Comparison of ENCODE assay signal across 14 cellular contexts in the genomic region with DNA sequence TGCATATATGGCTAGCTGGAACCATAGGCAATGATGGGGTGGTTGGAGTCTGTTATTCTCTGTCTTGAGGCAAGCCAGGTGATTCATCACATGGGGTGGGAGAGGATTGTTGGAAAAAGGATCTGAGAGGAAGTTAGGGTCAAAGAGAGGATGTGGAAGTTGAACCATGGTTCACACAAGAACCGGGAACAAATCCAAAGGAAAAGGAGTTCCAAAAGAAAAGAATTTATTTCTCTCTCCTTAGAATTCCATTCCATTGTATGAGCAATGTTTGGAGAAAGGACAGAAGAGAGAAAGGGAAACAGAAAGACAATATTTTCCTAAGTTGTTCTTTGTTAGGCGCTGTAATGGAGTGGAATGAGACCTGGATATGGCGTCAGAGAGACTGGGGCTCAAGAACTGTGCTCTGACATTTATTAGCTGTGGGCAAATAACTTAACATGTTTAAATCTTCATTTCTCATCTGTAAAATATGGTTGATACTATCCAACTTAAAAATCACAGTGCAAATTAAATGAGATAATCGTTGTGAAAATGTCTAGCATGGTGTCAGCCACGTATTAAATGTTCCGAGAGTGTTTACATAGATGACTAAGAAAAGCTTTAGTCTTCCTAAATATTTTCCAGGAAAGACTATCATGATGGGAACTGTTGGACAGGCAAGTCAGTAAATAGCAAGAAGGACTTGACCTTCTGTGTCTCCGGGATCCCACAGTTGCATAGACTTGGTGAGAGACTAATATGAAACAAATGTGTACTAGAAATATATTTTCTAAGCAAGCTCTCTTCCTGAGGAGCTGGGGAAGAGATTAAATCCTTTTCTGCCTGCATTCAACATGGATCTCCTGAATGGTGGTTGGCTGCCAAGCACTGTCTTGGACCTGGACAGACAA.
DNase-seq lines count a peak whose midpoint lies in the region; ATAC-seq and TF ChIP-seq lines count a peak whose summit lies in the region.
"Had no signal": no experiment of that assay in that cellular context is flagged by ENCODE, and none has a peak within 500 bp of the region (broad histone marks: within the 10 kb centered on the region; RNA-seq: fewer than 3 reads in every experiment).

No MANE protein-coding gene starts in this region.

- intact Hi-C loops in left ventricle myocardium superior (cut with micrococcal nuclease): no loop called here
- intact Hi-C loops in gastrocnemius medialis (cut with DNase I; ENCODE audit: low total_unique reads): no loop called here
- intact Hi-C loops in mucosa of descending colon (cut with DNase I, micrococcal nuclease): no loop called here

- peak; percentile 90 for DNase-seq in EL
- DNase-seq in astrocyte of the spinal cord (ENCODE audit: low read depth, low spot score): peak; percentile 90
- DNase-seq in left ventricle myocardium superior: no peak
- DNase-seq in gastrocnemius medialis: no peak
- no peak for DNase-seq in activated T-cell treated with anti-CD3 and anti-CD28 coated beads for 4 hours
- no peak for DNase-seq in mucosa of descending colon
- no peak for DNase-seq in activated naive CD8-positive, alpha-beta T cell treated with anti-CD3 and anti-CD28 coated beads, Interleukin-2, amount 50 U/mL, for 24 hours
- DNase-seq: CD4-positive, alpha-beta memory T cell; effector memory CD8-positive, alpha-beta T cell; left colon; NCI-H1930; PC-9 had no signal

- H3K9me3 ChIP-seq in gastrocnemius medialis (no peaks in the 10 kb centered on the region), mucosa of descending colon (no peaks in the 10 kb centered on the region)

- ATAC-seq in left ventricle myocardium superior: peak; percentile 88
- ATAC-seq in gastrocnemius medialis: peak; percentile 33 to 36
- ATAC-seq in mucosa of descending colon: no peak
- no peak for ATAC-seq in activated naive CD8-positive, alpha-beta T cell treated with anti-CD3 and anti-CD28 coated beads, Interleukin-2, amount 50 U/mL, for 24 hours
- ATAC-seq in HG03342 (IDR thresholded peaks at IDR 0.05; ENCODE audit: unreplicated experiment): no peak
- ATAC-seq: effector memory CD8-positive, alpha-beta T cell; left colon; stimulated activated effector memory CD8-positive, alpha-beta T cell treated with anti-CD3 and anti-CD28 coated beads, Interleukin-12 subunit alpha, Interleukin-12 subunit beta, amount 100 ng/mL, for 72 hours had no signal

- peak overlapping the region; percentile 30 to 69 (median 49) for H3K27ac ChIP-seq in gastrocnemius medialis
- H3K27ac ChIP-seq: PC-9 had no signal

- no peak overlapping the region for H3K4me3 Mint-ChIP-seq in activated naive CD8-positive, alpha-beta T cell treated with anti-CD3 and anti-CD28 coated beads, Interleukin-2, amount 50 U/mL, for 24 hours
- H3K4me3 Mint-ChIP-seq: CD4-positive, alpha-beta memory T cell; effector memory CD8-positive, alpha-beta T cell; stimulated activated effector memory CD8-positive, alpha-beta T cell treated with anti-CD3 and anti-CD28 coated beads, Interleukin-12 subunit alpha, Interleukin-12 subunit beta, amount 100 ng/mL, for 72 hours had no signal

- in situ Hi-C loops in astrocyte of the spinal cord (cut with HindIII; ENCODE audit: low sequenced_read_pairs): no loop called here
- in situ Hi-C loops in gastrocnemius medialis (cut with MboI; ENCODE audit: low sequenced_read_pairs in 4 of 4): no loop called here

- peaks cover 2% of the 10 kb centered on the region for H3K27me3 Mint-ChIP-seq in activated naive CD8-positive, alpha-beta T cell treated with anti-CD3 and anti-CD28 coated beads, Interleukin-2, amount 50 U/mL, for 24 hours

- H3K27me3 ChIP-seq in gastrocnemius medialis: no peaks in the 10 kb centered on the region

- no peak overlapping the region for H3K4me3 ChIP-seq in astrocyte of the spinal cord (ENCODE audit: low read depth, low read length)
- no peak overlapping the region for H3K4me3 ChIP-seq in gastrocnemius medialis
- H3K4me3 ChIP-seq in mucosa of descending colon: no peak overlapping the region
- H3K4me3 ChIP-seq: PC-9 had no signal

- H3K36me3 ChIP-seq in gastrocnemius medialis (no peaks in the 10 kb centered on the region), mucosa of descending colon (ENCODE audit: low read depth) (no peaks in the 10 kb centered on the region)

- no peaks in the 10 kb centered on the region for H3K36me3 Mint-ChIP-seq in activated naive CD8-positive, alpha-beta T cell treated with anti-CD3 and anti-CD28 coated beads, Interleukin-2, amount 50 U/mL, for 24 hours (ENCODE audit: low read depth)
- H3K36me3 Mint-ChIP-seq: CD4-positive, alpha-beta memory T cell; stimulated activated effector memory CD8-positive, alpha-beta T cell treated with anti-CD3 and anti-CD28 coated beads, Interleukin-12 subunit alpha, Interleukin-12 subunit beta, amount 100 ng/mL, for 72 hours had no signal

- H3K9me3 Mint-ChIP-seq in activated naive CD8-positive, alpha-beta T cell treated with anti-CD3 and anti-CD28 coated beads, Interleukin-2, amount 50 U/mL, for 24 hours: peaks cover 4% of the 10 kb centered on the region
- H3K9me3 Mint-ChIP-seq: effector memory CD8-positive, alpha-beta T cell; stimulated activated effector memory CD8-positive, alpha-beta T cell treated with anti-CD3 and anti-CD28 coated beads, Interleukin-12 subunit alpha, Interleukin-12 subunit beta, amount 100 ng/mL, for 72 hours had no signal

- H3K4me1 Mint-ChIP-seq in activated naive CD8-positive, alpha-beta T cell treated with anti-CD3 and anti-CD28 coated beads, Interleukin-2, amount 50 U/mL, for 24 hours: no peaks in the 10 kb centered on the region
- H3K4me1 Mint-ChIP-seq: CD4-positive, alpha-beta memory T cell; stimulated activated effector memory CD8-positive, alpha-beta T cell treated with anti-CD3 and anti-CD28 coated beads, Interleukin-12 subunit alpha, Interleukin-12 subunit beta, amount 100 ng/mL, for 72 hours had no signal

- H3K4me1 ChIP-seq in gastrocnemius medialis: no peaks in the 10 kb centered on the region
- no peaks in the 10 kb centered on the region for H3K4me1 ChIP-seq in mucosa of descending colon (ENCODE audit: low read depth)

- TF ChIP-seq POLR2A in gastrocnemius medialis (IDR thresholded peaks at IDR 0.05): no peak

- no peak overlapping the region for H3K27ac Mint-ChIP-seq in activated naive CD8-positive, alpha-beta T cell treated with anti-CD3 and anti-CD28 coated beads, Interleukin-2, amount 50 U/mL, for 24 hours
- H3K27ac Mint-ChIP-seq: CD4-positive, alpha-beta memory T cell; effector memory CD8-positive, alpha-beta T cell; stimulated activated effector memory CD8-positive, alpha-beta T cell treated with anti-CD3 and anti-CD28 coated beads, Interleukin-12 subunit alpha, Interleukin-12 subunit beta, amount 100 ng/mL, for 72 hours had no signal

- TF ChIP-seq CTCF in astrocyte of the spinal cord (IDR thresholded peaks at IDR 0.05; ENCODE audit: low read depth, low read length): no peak
- no peak for TF ChIP-seq CTCF in gastrocnemius medialis (IDR thresholded peaks at IDR 0.05 in 4 of 5, conservative IDR thresholded peaks at IDR 0.05 in 1 of 5)
- no peak for TF ChIP-seq CTCF in mucosa of descending colon (IDR thresholded peaks at IDR 0.05)

Comparison
In these comparisons a context has a peak if more than half of its experiments do, and no peak if none do; other contexts are left out.
1. DNase-seq: peak in EL (single experiment) and astrocyte of the spinal cord (single experiment); none in left ventricle myocardium superior (single experiment), gastrocnemius medialis (0 of 2), activated T-cell treated with anti-CD3 and anti-CD28 coated beads for 4 hours (single experiment), mucosa of descending colon (0 of 3) and activated naive CD8-positive, alpha-beta T cell treated with anti-CD3 and anti-CD28 coated beads, Interleukin-2, amount 50 U/mL, for 24 hours (single experiment).
2. ATAC-seq: peak in left ventricle myocardium superior (single experiment) and gastrocnemius medialis (2 of 2); none in mucosa of descending colon (single experiment), activated naive CD8-positive, alpha-beta T cell treated with anti-CD3 and anti-CD28 coated beads, Interleukin-2, amount 50 U/mL, for 24 hours (single experiment) and HG03342 (single experiment).